ENCODE assay signal across 1 cellular context in genomic region chr1:171788696-171789095, GRCh38.
TF ChIP-seq lines count a peak whose summit lies in the region.

No MANE protein-coding gene starts in this region.

TF ChIP-seq in HepG2, 621 proteins besides CTCF, POLR2A, EP300 and RAD21:
- no peak for TF ChIP-seq ARID2 (CRISPR knock-in tag; IDR thresholded peaks at IDR 0.05; ENCODE audit: borderline replicate concordance)
- no peak for TF ChIP-seq CCDC6 (CRISPR knock-in tag; IDR thresholded peaks at IDR 0.05)
- TF ChIP-seq HCFC1 (IDR thresholded peaks at IDR 0.05; ENCODE audit: low read depth, low read length), result no peak
- no peak for TF ChIP-seq ZNF713 (CRISPR knock-in tag; IDR thresholded peaks at IDR 0.05)
- no peak for TF ChIP-seq CAMTA2 (CRISPR knock-in tag; IDR thresholded peaks at IDR 0.05; ENCODE audit: borderline replicate concordance)
- no peak for TF ChIP-seq ELK4 (CRISPR knock-in tag; IDR thresholded peaks at IDR 0.05; ENCODE audit: borderline replicate concordance)
- TF ChIP-seq ZNF790 (CRISPR knock-in tag; IDR thresholded peaks at IDR 0.05; ENCODE audit: borderline replicate concordance), result no peak
- no peak for TF ChIP-seq MTF2 (CRISPR knock-in tag; IDR thresholded peaks at IDR 0.05; ENCODE audit: borderline replicate concordance)
- no peak for TF ChIP-seq ZSCAN30 (CRISPR knock-in tag; IDR thresholded peaks at IDR 0.05)
- no peak for TF ChIP-seq ZNF235 (CRISPR knock-in tag; IDR thresholded peaks at IDR 0.05; ENCODE audit: borderline replicate concordance)
- TF ChIP-seq ZNF367 (CRISPR knock-in tag; IDR thresholded peaks at IDR 0.05; ENCODE audit: borderline replicate concordance), result no peak
- TF ChIP-seq ZNF414 (CRISPR knock-in tag; IDR thresholded peaks at IDR 0.05), result no peak
- TF ChIP-seq ZXDC (CRISPR knock-in tag; IDR thresholded peaks at IDR 0.05), result no peak
- no peak for TF ChIP-seq ZNF556 (CRISPR knock-in tag; IDR thresholded peaks at IDR 0.05; ENCODE audit: borderline replicate concordance)
- no peak for TF ChIP-seq ZNF326 (CRISPR knock-in tag; IDR thresholded peaks at IDR 0.05; ENCODE audit: borderline replicate concordance)
- no peak for TF ChIP-seq PAF1 (CRISPR knock-in tag; IDR thresholded peaks at IDR 0.05)
- TF ChIP-seq PAXIP1 (CRISPR knock-in tag; conservative IDR thresholded peaks at IDR 0.05), result no peak
- TF ChIP-seq ZNF737 (CRISPR knock-in tag; IDR thresholded peaks at IDR 0.05; ENCODE audit: borderline replicate concordance), result no peak
- no peak for TF ChIP-seq ADNP (CRISPR knock-in tag; IDR thresholded peaks at IDR 0.05)
- no peak for TF ChIP-seq EZH2 (conservative IDR thresholded peaks at IDR 0.05; ENCODE audit: low read depth, low read length)
